In the genomic region with DNA sequence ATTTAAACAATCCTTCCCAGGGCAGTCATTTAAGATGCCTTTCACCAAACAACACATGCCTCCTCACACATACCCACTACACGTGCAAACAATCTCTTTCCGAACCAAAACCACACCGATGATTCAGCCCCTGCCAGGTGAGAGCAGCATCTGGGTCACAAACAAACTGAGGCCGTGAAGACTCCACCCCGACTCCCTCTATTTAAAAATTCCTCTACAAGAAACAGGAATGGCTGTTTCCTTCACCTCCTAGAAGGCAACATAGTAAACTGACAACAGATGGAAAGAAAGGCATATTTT, we compare ENCODE assay signal across 14 cellular contexts. TPM values are rescaled to one million over a fixed set of nuclear protein-coding genes. Genes with fewer than 3 reads are reported as not detected.
DNase-seq lines count a peak whose midpoint lies in the region; ATAC-seq, FAIRE-seq and TF ChIP-seq lines count a peak whose summit lies in the region.
"Had no signal": no experiment of that assay in that cellular context is flagged by ENCODE, and none has a peak within 500 bp of the region (broad histone marks: within the 10 kb centered on the region; RNA-seq: fewer than 3 reads in every experiment).

No MANE protein-coding gene starts in this region.

- CTCF ChIA-PET in activated CD4-positive, alpha-beta T cell treated with anti-CD3 and anti-CD28 coated beads for 36 hours (lab: Charles Lee), result no interaction called here

- peak overlapping the region in 1 of 5 donors; percentile 5 for H3K4me3 ChIP-seq in subcutaneous abdominal adipose tissue (ENCODE audit: low read depth in 1 of 5, low read length in 5 of 5)
- no peak overlapping the region for H3K4me3 ChIP-seq in WERI-Rb-1 (ENCODE audit: low read depth, low read length)
- H3K4me3 ChIP-seq: SJCRH30 had no signal

- FAIRE-seq in GM12892 (lab: Jason Lieb, UNC), result no peak
- FAIRE-seq: A204.1, keratinocyte had no signal

- H3K27me3 Mint-ChIP-seq in activated CD4-positive, alpha-beta T cell treated with anti-CD3 and anti-CD28 coated beads for 36 hours, result no peaks in the 10 kb centered on the region
- H3K27me3 Mint-ChIP-seq in T-helper 17 cell, result no peaks in the 10 kb centered on the region
- H3K27me3 Mint-ChIP-seq: activated B cell treated with CpG ODN at 0.5 μM for 24 hours had no signal

- H3K27ac ChIP-seq in subcutaneous abdominal adipose tissue (ENCODE audit: low read depth, low read length) (peak overlapping the region; percentile 95), WERI-Rb-1 (no peak overlapping the region)
- H3K27ac ChIP-seq: SJCRH30 had no signal

- DNase-seq in activated CD4-positive, alpha-beta T cell treated with anti-CD3 and anti-CD28 coated beads for 36 hours, result peak; percentile 37
- DNase-seq in activated CD4-positive, alpha-beta T cell treated with anti-CD3 and anti-CD28 coated beads, Interleukin-2, amount 50 U/mL, for 48 hours, result no peak
- DNase-seq in T-helper 17 cell, result no peak
- peak; percentile 41 for DNase-seq in kidney tubule cell (ENCODE audit: low spot score)
- no peak for DNase-seq in DMS 273 treated with DMSO at 0.1 percent for 48 hours (lab: John Stamatoyannopoulos, UW)
- DNase-seq in GM12892 (ENCODE audit: insufficient read length), result no peak
- no peak for DNase-seq in WERI-Rb-1
- DNase-seq: activated B cell treated with CpG ODN at 0.5 μM for 24 hours; activated effector memory CD4-positive, alpha-beta T cell treated with anti-CD3 and anti-CD28 coated beads, Interleukin-2, amount 50 U/mL, for 16 hours; NCI-H1105 treated with DMSO at 0.1 percent for 48 hours; SJCRH30 had no signal

- no peaks in the 10 kb centered on the region for H3K9me3 ChIP-seq in T-helper 17 cell (ENCODE audit: control insufficient read depth, low read length, poor library complexity, severe bottlenecking)
- no peaks in the 10 kb centered on the region for H3K9me3 ChIP-seq in subcutaneous abdominal adipose tissue (ENCODE audit: control insufficient read depth in 5 of 5, low read length in 5 of 5)
- no peaks in the 10 kb centered on the region for H3K9me3 ChIP-seq in WERI-Rb-1 (ENCODE audit: severe bottlenecking)
- H3K9me3 ChIP-seq: SJCRH30 had no signal

- H3K27ac Mint-ChIP-seq in activated CD4-positive, alpha-beta T cell treated with anti-CD3 and anti-CD28 coated beads for 36 hours, result no peak overlapping the region
- H3K27ac Mint-ChIP-seq in T-helper 17 cell, result peak overlapping the region; percentile 68

- peaks cover 2% of the 10 kb centered on the region for H3K36me3 Mint-ChIP-seq in activated CD4-positive, alpha-beta T cell treated with anti-CD3 and anti-CD28 coated beads for 36 hours (ENCODE audit: low read depth)
- H3K36me3 Mint-ChIP-seq in T-helper 17 cell (ENCODE audit: low read depth), result peaks cover 4% of the 10 kb centered on the region

- H3K36me3 ChIP-seq in subcutaneous abdominal adipose tissue (ENCODE audit: control insufficient read depth in 5 of 5, insufficient read depth in 5 of 5, low read length in 5 of 5) (peaks cover 0 to 8% (median 2%) of the 10 kb centered on the region in 5 donors), WERI-Rb-1 (no peaks in the 10 kb centered on the region; the same call in 1 of the 2 replicates)
- H3K36me3 ChIP-seq: SJCRH30 had no signal

- TF ChIP-seq CTCF in WERI-Rb-1 (IDR thresholded peaks at IDR 0.05; ENCODE audit: low read depth, low read length), result no peak

- intact Hi-C loops in activated CD4-positive, alpha-beta T cell treated with anti-CD3 and anti-CD28 coated beads for 36 hours (cut with DNase I, micrococcal nuclease), result no loop called here

- H3K4me3 Mint-ChIP-seq in activated CD4-positive, alpha-beta T cell treated with anti-CD3 and anti-CD28 coated beads for 36 hours, result no peak overlapping the region
- H3K4me3 Mint-ChIP-seq in T-helper 17 cell, result peak overlapping the region; percentile 80
- H3K4me3 Mint-ChIP-seq: activated B cell treated with CpG ODN at 0.5 μM for 24 hours had no signal

- peaks cover 26 to 85% (median 80%) of the 10 kb centered on the region in 5 donors for H3K4me1 ChIP-seq in subcutaneous abdominal adipose tissue (ENCODE audit: control insufficient read depth in 5 of 5, insufficient read depth in 5 of 5, low read length in 5 of 5)

- TF ChIP-seq POLR2A in GM12892 (IDR thresholded peaks at IDR 0.05; ENCODE audit: low read depth, low read length), result no peak

- H3K9me3 Mint-ChIP-seq in activated CD4-positive, alpha-beta T cell treated with anti-CD3 and anti-CD28 coated beads for 36 hours (ENCODE audit: low read depth), result no peaks in the 10 kb centered on the region
- H3K9me3 Mint-ChIP-seq: activated B cell treated with CpG ODN at 0.5 μM for 24 hours had no signal

- ATAC-seq in activated CD4-positive, alpha-beta T cell treated with anti-CD3 and anti-CD28 coated beads for 36 hours, result peak; percentile 49
- peak; percentile 73 for ATAC-seq in T-helper 17 cell

- POLR2A ChIA-PET in activated CD4-positive, alpha-beta T cell treated with anti-CD3 and anti-CD28 coated beads for 36 hours (lab: Charles Lee), result no interaction called here

- H3K4me1 Mint-ChIP-seq in activated CD4-positive, alpha-beta T cell treated with anti-CD3 and anti-CD28 coated beads for 36 hours, result peaks cover 18% of the 10 kb centered on the region
- H3K4me1 Mint-ChIP-seq in T-helper 17 cell, result peaks cover 44% of the 10 kb centered on the region

- H3K9ac ChIP-seq in subcutaneous abdominal adipose tissue (ENCODE audit: low read length in 5 of 5), result peak overlapping the region in 1 of 5 donors; percentile 0

- no peaks in the 10 kb centered on the region for H3K27me3 ChIP-seq in subcutaneous abdominal adipose tissue (ENCODE audit: control insufficient read depth in 5 of 5, insufficient read depth in 4 of 5, low read length in 5 of 5)
- no peaks in the 10 kb centered on the region for H3K27me3 ChIP-seq in WERI-Rb-1 (ENCODE audit: insufficient read depth, low read depth, severe bottlenecking)
- H3K27me3 ChIP-seq: SJCRH30 had no signal

RNA-seq across cellular contexts. Expression of a gene that starts 8.6 kb away (rescaled TPM):
- total RNA-seq in activated CD4-positive, alpha-beta T cell treated with anti-CD3 and anti-CD28 coated beads for 36 hours, result 10 to 100 TPM; 53.1 to 61.4 TPM
- total RNA-seq in T-helper 17 cell, result 10 to 100 TPM; 14.5 to 14.8 TPM
- 163 TPM for polyA plus RNA-seq in GM12892 (2012; ENCODE audit: missing spikeins)

RNA-seq across cellular contexts. Expression of a gene that starts 32.4 kb away (rescaled TPM):
- not detected for total RNA-seq in activated CD4-positive, alpha-beta T cell treated with anti-CD3 and anti-CD28 coated beads for 36 hours
- total RNA-seq in T-helper 17 cell, result not detected
- polyA plus RNA-seq in GM12892 (2012; ENCODE audit: missing spikeins), result not detected
- total RNA-seq: activated B cell treated with CpG ODN at 0.5 μM for 24 hours, SJCRH30 had no signal
- polyA plus RNA-seq: keratinocyte had no signal

Comparison
In these comparisons a context has a peak if more than half of its experiments do, and no peak if none do; other contexts are left out.
1. DNase-seq: peak in activated CD4-positive, alpha-beta T cell treated with anti-CD3 and anti-CD28 coated beads for 36 hours (single experiment) and kidney tubule cell (single experiment); none in activated CD4-positive, alpha-beta T cell treated with anti-CD3 and anti-CD28 coated beads, Interleukin-2, amount 50 U/mL, for 48 hours (0 of 2), T-helper 17 cell (0 of 3), DMS 273 treated with DMSO at 0.1 percent for 48 hours (single experiment), GM12892 (single experiment) and WERI-Rb-1 (single experiment).